Comparison of ENCODE assay signal across 1 cellular context in the genomic region with DNA sequence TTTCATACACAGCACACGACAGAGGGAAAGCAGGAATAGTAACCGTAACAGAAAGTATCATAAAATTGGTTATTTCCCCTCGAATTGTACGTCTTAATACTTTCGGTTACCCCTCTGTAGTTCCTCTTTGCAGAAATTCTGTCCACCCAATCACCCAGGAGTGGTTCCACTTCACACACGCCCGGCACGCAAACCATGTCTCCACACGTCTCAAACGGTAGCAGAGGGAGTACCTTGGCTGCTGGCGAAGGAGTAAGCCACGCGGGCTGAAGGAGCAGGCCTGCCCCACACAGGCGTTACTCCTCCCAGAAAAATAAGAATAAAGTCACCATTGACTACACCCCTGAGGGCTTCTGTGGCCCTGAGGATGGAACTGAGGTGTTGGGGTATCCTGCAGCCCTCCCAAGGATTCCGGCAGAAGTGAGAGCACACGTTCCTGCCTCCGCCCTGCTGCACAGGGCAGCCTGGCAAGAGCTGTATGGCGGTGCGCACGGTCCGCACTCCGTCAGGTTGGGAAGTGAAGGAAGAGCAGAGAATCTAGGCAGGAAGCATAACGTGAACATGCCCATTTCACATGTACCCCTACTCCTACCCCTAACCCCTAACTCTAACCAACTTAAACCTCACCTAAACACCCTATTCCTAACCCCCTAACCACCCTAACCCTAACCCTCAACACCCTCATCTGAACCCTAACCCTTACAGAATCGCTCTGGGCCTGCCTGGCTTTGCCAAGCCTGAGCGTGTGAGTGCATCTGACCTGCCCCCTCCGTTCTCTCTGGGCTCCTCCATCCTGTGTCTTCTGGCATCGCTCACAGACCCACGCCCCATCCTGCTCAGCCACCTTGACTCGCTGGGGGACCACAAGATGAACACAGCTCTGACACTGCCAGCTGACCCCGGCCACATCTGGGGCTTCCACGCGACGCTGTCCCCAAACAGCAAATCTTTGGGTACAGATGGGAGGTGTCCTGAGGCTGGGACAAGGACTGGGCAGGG.
TF ChIP-seq lines count a peak whose summit lies in the region.

No MANE protein-coding gene starts in this region.

TF ChIP-seq in WTC11, 78 proteins besides CTCF, POLR2A, EP300 and RAD21 (continued from another document):
- TF ChIP-seq IRF1 (CRISPR knock-in tag; IDR thresholded peaks at IDR 0.05): no peak
